ENCODE assay signal across 9 cellular contexts in genomic region chr6:134317471-134318131, GRCh38. TPM values are rescaled to one million over a fixed set of nuclear protein-coding genes. Genes with fewer than 3 reads are reported as not detected.
DNase-seq lines count a peak whose midpoint lies in the region; ATAC-seq and TF ChIP-seq lines count a peak whose summit lies in the region.
"Had no signal": no experiment of that assay in that cellular context is flagged by ENCODE, and none has a peak within 500 bp of the region (broad histone marks: within the 10 kb centered on the region; RNA-seq: fewer than 3 reads in every experiment).

SGK1 (minus strand) TSS chr6:134318112; CDS start chr6:134317460, 652 bp downstream.

- no peak for TF ChIP-seq CTCF in endothelial cell (IDR thresholded peaks at IDR 0.05; ENCODE audit: unreplicated experiment)

- peak within 1 kb of the TSS; percentile 38 for H3K9ac ChIP-seq in HUES6 (ENCODE audit: low read length)
- H3K9ac ChIP-seq: KMS-11 had no signal

- DNase-seq in CD8-positive, alpha-beta memory T cell, result peak in 2 of 5 donors; percentile 4 to 47
- no peak for DNase-seq in activated CD8-positive, alpha-beta memory T cell treated with anti-CD3 and anti-CD28 coated beads, Interleukin-2, amount 10 ng/mL, durations not matched to agents 7 days and 5 days
- peak; percentile 9 for DNase-seq in endothelial cell (ENCODE audit: low spot score)
- DNase-seq in lung microvascular endothelial cell (ENCODE audit: low read depth in 2 of 2), result peak; percentile 24 to 25
- no peak for DNase-seq in stimulated activated naive B cell treated with anti-CD40 and anti-IgM and Interleukin-4, amounts not matched to agents 10 μg/mL and 1 μg/mL and 100 μg/mL, for 72 hours

- H3K36me3 Mint-ChIP-seq in CD8-positive, alpha-beta memory T cell, result peaks cover 0 to 8% (median 0%) of the 10 kb centered on the region in 3 donors
- peaks cover 9% of the 10 kb centered on the region for H3K36me3 Mint-ChIP-seq in activated CD8-positive, alpha-beta memory T cell treated with anti-CD3 and anti-CD28 coated beads, Interleukin-2, amount 10 ng/mL, durations not matched to agents 7 days and 5 days
- no peaks in the 10 kb centered on the region for H3K36me3 Mint-ChIP-seq in endothelial cell (ENCODE audit: low read depth, unreplicated experiment)
- peaks cover 0 to 5% of the 10 kb centered on the region in 2 donors for H3K36me3 Mint-ChIP-seq in stimulated activated naive B cell treated with anti-CD40 and anti-IgM and Interleukin-4, amounts not matched to agents 10 μg/mL and 1 μg/mL and 100 μg/mL, for 72 hours

- H3K9me3 ChIP-seq in CD8-positive, alpha-beta memory T cell (ENCODE audit: low read length), result no peaks in the 10 kb centered on the region
- no peaks in the 10 kb centered on the region for H3K9me3 ChIP-seq in HUES6 (ENCODE audit: control insufficient read depth, insufficient read depth, low read depth, low read length)

- POLR2A ChIA-PET in CD8-positive, alpha-beta memory T cell (lab: Charles Lee), result no interaction called here

- H3K4me1 Mint-ChIP-seq in CD8-positive, alpha-beta memory T cell, result peaks cover 12 to 17% (median 16%) of the 10 kb centered on the region in 3 donors
- H3K4me1 Mint-ChIP-seq in activated CD8-positive, alpha-beta memory T cell treated with anti-CD3 and anti-CD28 coated beads, Interleukin-2, amount 10 ng/mL, durations not matched to agents 7 days and 5 days, result peaks cover 12% of the 10 kb centered on the region
- H3K4me1 Mint-ChIP-seq in endothelial cell (ENCODE audit: unreplicated experiment), result peaks cover 2% of the 10 kb centered on the region
- H3K4me1 Mint-ChIP-seq in stimulated activated naive B cell treated with anti-CD40 and anti-IgM and Interleukin-4, amounts not matched to agents 10 μg/mL and 1 μg/mL and 100 μg/mL, for 72 hours, result peaks cover 13 to 20% of the 10 kb centered on the region in 2 donors

- H3K4me3 Mint-ChIP-seq in CD8-positive, alpha-beta memory T cell, result peak within 1 kb of the TSS; percentile 64 to 92 (median 87)
- H3K4me3 Mint-ChIP-seq in activated CD8-positive, alpha-beta memory T cell treated with anti-CD3 and anti-CD28 coated beads, Interleukin-2, amount 10 ng/mL, durations not matched to agents 7 days and 5 days, result peak within 1 kb of the TSS; percentile 74
- peak within 1 kb of the TSS; percentile 39 for H3K4me3 Mint-ChIP-seq in endothelial cell (ENCODE audit: unreplicated experiment)
- H3K4me3 Mint-ChIP-seq in stimulated activated naive B cell treated with anti-CD40 and anti-IgM and Interleukin-4, amounts not matched to agents 10 μg/mL and 1 μg/mL and 100 μg/mL, for 72 hours, result peak within 1 kb of the TSS; percentile 79 to 87

- no peaks in the 10 kb centered on the region for H3K27me3 ChIP-seq in CD8-positive, alpha-beta memory T cell (ENCODE audit: insufficient read depth, low read length, poor library complexity, severe bottlenecking)
- H3K27me3 ChIP-seq in HUES6 (ENCODE audit: control insufficient read depth, insufficient read depth, low read length), result peaks cover 33% of the 10 kb centered on the region

- H3K27me3 Mint-ChIP-seq in CD8-positive, alpha-beta memory T cell, result peaks cover 15 to 43% of the 10 kb centered on the region in 2 donors
- peaks cover 51% of the 10 kb centered on the region for H3K27me3 Mint-ChIP-seq in activated CD8-positive, alpha-beta memory T cell treated with anti-CD3 and anti-CD28 coated beads, Interleukin-2, amount 10 ng/mL, durations not matched to agents 7 days and 5 days
- peaks cover 4% of the 10 kb centered on the region for H3K27me3 Mint-ChIP-seq in endothelial cell (ENCODE audit: unreplicated experiment)
- peaks cover 24 to 30% of the 10 kb centered on the region in 2 donors for H3K27me3 Mint-ChIP-seq in stimulated activated naive B cell treated with anti-CD40 and anti-IgM and Interleukin-4, amounts not matched to agents 10 μg/mL and 1 μg/mL and 100 μg/mL, for 72 hours

- peaks cover 8% of the 10 kb centered on the region for H3K4me1 ChIP-seq in CD8-positive, alpha-beta memory T cell (ENCODE audit: insufficient read depth, low read length)
- H3K4me1 ChIP-seq in HUES6 (ENCODE audit: control insufficient read depth, insufficient read depth, low read length), result peaks cover 30% of the 10 kb centered on the region

- H3K27ac ChIP-seq in CD8-positive, alpha-beta memory T cell (ENCODE audit: low read depth, low read length), result no peak within 1 kb of the TSS
- no peak within 1 kb of the TSS for H3K27ac ChIP-seq in HUES6 (ENCODE audit: low read depth, low read length)
- H3K27ac ChIP-seq: KMS-11 had no signal

- peak within 1 kb of the TSS in 1 of 8 donors; percentile 1 for H3K27ac Mint-ChIP-seq in CD8-positive, alpha-beta memory T cell
- H3K27ac Mint-ChIP-seq in activated CD8-positive, alpha-beta memory T cell treated with anti-CD3 and anti-CD28 coated beads, Interleukin-2, amount 10 ng/mL, durations not matched to agents 7 days and 5 days, result no peak within 1 kb of the TSS
- no peak within 1 kb of the TSS for H3K27ac Mint-ChIP-seq in endothelial cell (ENCODE audit: unreplicated experiment)
- no peak within 1 kb of the TSS for H3K27ac Mint-ChIP-seq in stimulated activated naive B cell treated with anti-CD40 and anti-IgM and Interleukin-4, amounts not matched to agents 10 μg/mL and 1 μg/mL and 100 μg/mL, for 72 hours

- H3K36me3 ChIP-seq in CD8-positive, alpha-beta memory T cell (ENCODE audit: insufficient read depth, low read length), result no peaks in the 10 kb centered on the region
- H3K36me3 ChIP-seq in HUES6 (ENCODE audit: control insufficient read depth, insufficient read depth, low read length), result no peaks in the 10 kb centered on the region

- CTCF ChIA-PET in CD8-positive, alpha-beta memory T cell (lab: Charles Lee), result interaction anchor here (0.9 to 1.1 kb wide), 2 partner anchors 12 to 139 kb away, joined by 3 read pairs; no protein-coding TSS in a partner anchor
- CTCF ChIA-PET in activated CD8-positive, alpha-beta memory T cell treated with anti-CD3 and anti-CD28 coated beads, Interleukin-2, amount 10 ng/mL, durations not matched to agents 7 days and 5 days (lab: Charles Lee), result interaction anchor here (0.9 to 1.4 kb wide), 5 partner anchors 10 to 323 kb away, joined by 3 to 6 read pairs (median 3); no protein-coding TSS in a partner anchor

- H3K4me3 ChIP-seq in CD8-positive, alpha-beta memory T cell (ENCODE audit: low read length), result peak within 1 kb of the TSS; percentile 49
- H3K4me3 ChIP-seq in HUES6 (ENCODE audit: low read depth, low read length), result peak within 1 kb of the TSS; percentile 78

- H3K9me3 Mint-ChIP-seq in CD8-positive, alpha-beta memory T cell, result no peaks in the 10 kb centered on the region
- H3K9me3 Mint-ChIP-seq in activated CD8-positive, alpha-beta memory T cell treated with anti-CD3 and anti-CD28 coated beads, Interleukin-2, amount 10 ng/mL, durations not matched to agents 7 days and 5 days (ENCODE audit: low read depth), result peaks cover 5% of the 10 kb centered on the region
- no peaks in the 10 kb centered on the region for H3K9me3 Mint-ChIP-seq in endothelial cell (ENCODE audit: unreplicated experiment)
- H3K9me3 Mint-ChIP-seq in stimulated activated naive B cell treated with anti-CD40 and anti-IgM and Interleukin-4, amounts not matched to agents 10 μg/mL and 1 μg/mL and 100 μg/mL, for 72 hours, result peaks cover 4 to 11% of the 10 kb centered on the region in 2 donors

- ATAC-seq in activated CD8-positive, alpha-beta memory T cell treated with anti-CD3 and anti-CD28 coated beads, Interleukin-2, amount 10 ng/mL, durations not matched to agents 7 days and 5 days, result peak; percentile 80
- ATAC-seq in stimulated activated naive B cell treated with anti-CD40 and anti-IgM and Interleukin-4, amounts not matched to agents 10 μg/mL and 1 μg/mL and 100 μg/mL, for 72 hours (replicated peaks), result peak; percentile 42 to 51
- ATAC-seq in HG02973 (IDR thresholded peaks at IDR 0.05; ENCODE audit: unreplicated experiment), result no peak
- ATAC-seq in HG02763 (IDR thresholded peaks at IDR 0.05; ENCODE audit: unreplicated experiment), result no peak

RNA-seq across cellular contexts. Expression of gene SGK1, which starts in this region (rescaled TPM):
- 10 to 100 TPM; 36.5 to 36.7 TPM for total RNA-seq in CD8-positive, alpha-beta memory T cell
- polyA plus RNA-seq in CD8-positive, alpha-beta memory T cell, result 3.8 TPM
- total RNA-seq in activated CD8-positive, alpha-beta memory T cell treated with anti-CD3 and anti-CD28 coated beads, Interleukin-2, amount 10 ng/mL, durations not matched to agents 7 days and 5 days, result 10 to 100 TPM; 14.8 to 36.5 TPM
- total RNA-seq in endothelial cell (ENCODE audit: unreplicated experiment) (7.2 TPM), lung microvascular endothelial cell (232 and 272 TPM in 2 replicates)

Comparison
In these comparisons a context has a peak if more than half of its experiments do, and no peak if none do; other contexts are left out.
1. DNase-seq: peak in endothelial cell (single experiment) and lung microvascular endothelial cell (2 of 2); none in activated CD8-positive, alpha-beta memory T cell treated with anti-CD3 and anti-CD28 coated beads, Interleukin-2, amount 10 ng/mL, durations not matched to agents 7 days and 5 days (single experiment) and stimulated activated naive B cell treated with anti-CD40 and anti-IgM and Interleukin-4, amounts not matched to agents 10 μg/mL and 1 μg/mL and 100 μg/mL, for 72 hours (single experiment).
2. ATAC-seq: peak in activated CD8-positive, alpha-beta memory T cell treated with anti-CD3 and anti-CD28 coated beads, Interleukin-2, amount 10 ng/mL, durations not matched to agents 7 days and 5 days (single experiment) and stimulated activated naive B cell treated with anti-CD40 and anti-IgM and Interleukin-4, amounts not matched to agents 10 μg/mL and 1 μg/mL and 100 μg/mL, for 72 hours (2 of 2); none in HG02973 (single experiment) and HG02763 (single experiment).
3. Peak in every context shown above with its lines, with median percentiles within 50 percentile points of each other: H3K4me3 Mint-ChIP-seq.